1 cellular context compared by ENCODE assay signal in genomic region chr1:12230549-12231275, GRCh38.
TF ChIP-seq lines count a peak whose summit lies in the region.

No MANE protein-coding gene starts in this region.

TF ChIP-seq in HEK293, 187 proteins besides CTCF, POLR2A, EP300 and RAD21 (continued from another document):
- TF ChIP-seq PRDM6 (tag by site-specific recombination; IDR thresholded peaks at IDR 0.05) (no peak), ZNF600 (tag by site-specific recombination; IDR thresholded peaks at IDR 0.05) (peak; percentile 66), ZBTB26 (tag by site-specific recombination; optimal IDR thresholded peaks at IDR 0.05) (peak; percentile 10)
TF ChIP-seq in HEK293: peak in this region for 19.
